Comparison of ENCODE assay signal across 29 cellular contexts in genomic region chr1:66460776-66461175, GRCh38.
"Had no signal": no experiment of that assay in that cellular context is flagged by ENCODE, and none has a peak within 500 bp of the region (broad histone marks: within the 10 kb centered on the region; RNA-seq: fewer than 3 reads in every experiment).

No MANE protein-coding gene starts in this region.

- H3K9ac ChIP-seq: parathyroid adenoma had no signal

- H3K27me3 ChIP-seq: neutrophil, stomach, thyroid gland, vagina had no signal

- H3K4me1 ChIP-seq: lower lobe of right lung, parathyroid adenoma, stomach, thyroid gland, vagina had no signal

- H3K9me3 ChIP-seq: neutrophil, thyroid gland, vagina had no signal

- H3K36me3 ChIP-seq: lower lobe of right lung, neutrophil, stomach, thyroid gland, vagina had no signal

- H2AFZ ChIP-seq: parathyroid adenoma had no signal

- H3K4me3 Mint-ChIP-seq: immature natural killer cell; memory B cell; mesothelial cell of epicardium; naive B cell; natural killer cell treated with Interleukin-12 subunit alpha and Interleukin-12 subunit beta and Interleukin-15 and Interleukin-18, amount 100 ng/mL, for 72 hours; neural crest cell; stimulated activated effector memory CD8-positive, alpha-beta T cell treated with anti-CD3 and anti-CD28 coated beads, Interleukin-12 subunit alpha, Interleukin-12 subunit beta, amount 100 ng/mL, for 72 hours had no signal

- FAIRE-seq: frontal cortex, keratinocyte had no signal

- H3K27ac ChIP-seq: coronary artery, lower lobe of right lung, neutrophil, parathyroid adenoma, stomach, thyroid gland, vagina had no signal

- H3K4me2 ChIP-seq: smooth muscle cell had no signal

- ATAC-seq: esophagus mucosa; left ventricle myocardium superior; lower lobe of right lung; mucosa of descending colon; natural killer cell treated with Interleukin-12 subunit alpha and Interleukin-12 subunit beta and Interleukin-15 and Interleukin-18, amount 100 ng/mL, for 72 hours; sciatic nerve; stimulated activated effector memory CD8-positive, alpha-beta T cell treated with anti-CD3 and anti-CD28 coated beads, Interleukin-12 subunit alpha, Interleukin-12 subunit beta, amount 100 ng/mL, for 72 hours had no signal

- H3K4me3 ChIP-seq: coronary artery, lower lobe of right lung, mucosa of descending colon, smooth muscle cell, stomach, thyroid gland, vagina had no signal

- H3K36me3 Mint-ChIP-seq: immature natural killer cell; stimulated activated effector memory CD8-positive, alpha-beta T cell treated with anti-CD3 and anti-CD28 coated beads, Interleukin-12 subunit alpha, Interleukin-12 subunit beta, amount 100 ng/mL, for 72 hours had no signal

- H3K27ac Mint-ChIP-seq: immature natural killer cell; memory B cell; mesothelial cell of epicardium; naive B cell; natural killer cell treated with Interleukin-12 subunit alpha and Interleukin-12 subunit beta and Interleukin-15 and Interleukin-18, amount 100 ng/mL, for 72 hours; progenitor cell of endocrine pancreas; stimulated activated effector memory CD8-positive, alpha-beta T cell treated with anti-CD3 and anti-CD28 coated beads, Interleukin-12 subunit alpha, Interleukin-12 subunit beta, amount 100 ng/mL, for 72 hours had no signal

- DNase-seq: dermis blood vessel endothelial cell; effector memory CD4-positive, alpha-beta T cell; hypothalamus; immature natural killer cell; left ventricle myocardium superior; lower lobe of right lung; mucosa of descending colon; naive B cell; stimulated activated CD4-positive, alpha-beta T cell treated with anti-CD3 and anti-CD28 coated beads, Interleukin-2, amount 100 ng/mL, for 24 hours; stimulated activated CD4-positive, alpha-beta T cell treated with anti-CD3 and anti-CD28 coated beads, Interleukin-4, amount 100 ng/mL, for 24 hours; stimulated activated naive CD4-positive, alpha-beta T cell treated with Interleukin-2 at 50 U/mL for 16 hours; stomach; thyroid gland; trophoblast cell had no signal

- H3K4me1 Mint-ChIP-seq: immature natural killer cell; memory B cell; mesothelial cell of epicardium; naive B cell; neural crest cell; stimulated activated effector memory CD8-positive, alpha-beta T cell treated with anti-CD3 and anti-CD28 coated beads, Interleukin-12 subunit alpha, Interleukin-12 subunit beta, amount 100 ng/mL, for 72 hours had no signal
